ENCODE assay signal across 8 cellular contexts in the genomic region with DNA sequence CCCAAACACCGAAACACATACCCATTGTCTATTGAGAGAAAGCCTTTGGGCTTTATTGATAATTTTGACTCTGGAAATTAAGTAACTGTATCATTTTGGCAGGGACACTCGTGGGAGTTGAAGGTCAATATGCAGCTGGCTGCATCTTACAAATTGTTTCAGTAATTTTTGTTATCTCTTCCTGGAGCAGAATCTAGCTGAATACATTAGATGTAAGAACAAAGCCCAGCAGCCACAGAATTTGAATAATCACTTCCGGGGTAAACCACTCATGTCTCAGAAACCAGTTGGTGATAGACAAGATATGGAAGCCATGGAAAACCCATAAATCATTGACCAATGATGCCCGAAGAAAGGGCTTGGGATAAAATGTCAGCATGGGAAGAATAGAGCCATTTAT.
DNase-seq lines count a peak whose midpoint lies in the region; ATAC-seq, FAIRE-seq and TF ChIP-seq lines count a peak whose summit lies in the region.

No MANE protein-coding gene starts in this region.

- DNase-seq in coronary artery (ENCODE audit: low spot score): no peak
- no peak for DNase-seq in smooth muscle cell (lab: John Stamatoyannopoulos, UW; ENCODE audit: unreplicated experiment)
- no peak for DNase-seq in frontal cortex (ENCODE audit: low spot score in 2 of 2)
- no peak for DNase-seq in MM.1S
- no peak for DNase-seq in posterior vena cava (ENCODE audit: low spot score)
- no peak for DNase-seq in SJCRH30

- peak; percentile 63 for ATAC-seq in GM19351 (IDR thresholded peaks at IDR 0.05; ENCODE audit: unreplicated experiment)
- peak; percentile 46 for ATAC-seq in HG03442 (IDR thresholded peaks at IDR 0.05; ENCODE audit: unreplicated experiment)

- peaks cover 21% of the 10 kb centered on the region for H3K4me1 ChIP-seq in smooth muscle cell (ENCODE audit: low read depth)
- no peaks in the 10 kb centered on the region for H3K4me1 ChIP-seq in MM.1S (ENCODE audit: low read length)
- no peaks in the 10 kb centered on the region for H3K4me1 ChIP-seq in SJCRH30

- H3K4me3 ChIP-seq in coronary artery: no peak overlapping the region
- H3K4me3 ChIP-seq in smooth muscle cell: no peak overlapping the region
- H3K4me3 ChIP-seq in MM.1S (ENCODE audit: low read length): no peak overlapping the region
- H3K4me3 ChIP-seq in SJCRH30: no peak overlapping the region

- H3K27ac ChIP-seq in coronary artery: peak overlapping the region; percentile 79 to 80
- peak overlapping the region; percentile 73 for H3K27ac ChIP-seq in smooth muscle cell (ENCODE audit: low read depth)
- H3K27ac ChIP-seq in MM.1S (ENCODE audit: low read length): no peak overlapping the region
- no peak overlapping the region for H3K27ac ChIP-seq in SJCRH30

- WGBS in smooth muscle cell (ENCODE audit: low lambda C conversion rate): 75% methylated on average over 4 of the region's 4 CpGs

- no peak overlapping the region for H3K9ac ChIP-seq in smooth muscle cell (ENCODE audit: low read depth)
- H3K9ac ChIP-seq in MM.1S (ENCODE audit: low read length): no peak overlapping the region

- H2AFZ ChIP-seq in smooth muscle cell (ENCODE audit: low read depth) (peak overlapping the region; percentile 64), MM.1S (ENCODE audit: low read length) (no peak overlapping the region)

- H3K4me2 ChIP-seq in smooth muscle cell (no peak overlapping the region), MM.1S (ENCODE audit: low read depth, low read length) (no peak overlapping the region)

- intact Hi-C loops in posterior vena cava (cut with DNase I): no loop called here

- H3F3A ChIP-seq in smooth muscle cell (ENCODE audit: low read depth) (peaks cover 15% of the 10 kb centered on the region), MM.1S (ENCODE audit: insufficient read depth, low read length) (no peaks in the 10 kb centered on the region)

- no peaks in the 10 kb centered on the region for H3K9me2 ChIP-seq in MM.1S (replicated peaks; ENCODE audit: insufficient read depth, low read length)

- no peak for FAIRE-seq in frontal cortex (lab: Jason Lieb, UNC)

- H3K9me3 ChIP-seq in smooth muscle cell (replicated peaks; ENCODE audit: low read depth): no peaks in the 10 kb centered on the region
- no peaks in the 10 kb centered on the region for H3K9me3 ChIP-seq in MM.1S (replicated peaks; ENCODE audit: insufficient read depth, low read length)
- H3K9me3 ChIP-seq in SJCRH30 (replicated peaks): no peaks in the 10 kb centered on the region

- H3K36me3 ChIP-seq in smooth muscle cell (ENCODE audit: low read depth): no peaks in the 10 kb centered on the region
- H3K36me3 ChIP-seq in MM.1S (replicated peaks; ENCODE audit: insufficient read depth, low read length): no peaks in the 10 kb centered on the region
- no peaks in the 10 kb centered on the region for H3K36me3 ChIP-seq in SJCRH30

- H3K27me3 ChIP-seq in smooth muscle cell (ENCODE audit: low read depth): no peaks in the 10 kb centered on the region
- H3K27me3 ChIP-seq in MM.1S (replicated peaks; ENCODE audit: insufficient read depth, low read length): no peaks in the 10 kb centered on the region
- no peaks in the 10 kb centered on the region for H3K27me3 ChIP-seq in SJCRH30

- TF ChIP-seq CTCF in coronary artery (IDR thresholded peaks at IDR 0.05) (no peak), smooth muscle cell (IDR thresholded peaks at IDR 0.05; ENCODE audit: borderline replicate concordance, insufficient read depth, poor library complexity, severe bottlenecking) (no peak), MM.1S (IDR thresholded peaks at IDR 0.05; ENCODE audit: low read length) (no peak)

- H4K20me1 ChIP-seq in smooth muscle cell (ENCODE audit: low read depth): no peaks in the 10 kb centered on the region
- H4K20me1 ChIP-seq in MM.1S (ENCODE audit: insufficient read depth, low read length): no peaks in the 10 kb centered on the region

- H3K79me2 ChIP-seq in smooth muscle cell (ENCODE audit: low read depth) (no peaks in the 10 kb centered on the region), MM.1S (ENCODE audit: low read length) (no peaks in the 10 kb centered on the region)

Comparison
In these comparisons a context has a peak if more than half of its experiments do, and no peak if none do; other contexts are left out.
1. H3K27ac ChIP-seq: peak in coronary artery (2 of 2) and smooth muscle cell (single experiment); none in MM.1S (single experiment) and SJCRH30 (single experiment).